21 cellular contexts compared by ENCODE assay signal in genomic region chr6:13297391-13297790, GRCh38.
"Had no signal": no experiment of that assay in that cellular context is flagged by ENCODE, and none has a peak within 500 bp of the region (broad histone marks: within the 10 kb centered on the region; RNA-seq: fewer than 3 reads in every experiment).

No MANE protein-coding gene starts in this region.

- H2AFZ ChIP-seq: parathyroid adenoma had no signal

- H3K4me1 ChIP-seq: right lobe of liver, uterus had no signal

- H3K36me3 ChIP-seq: uterus had no signal

- H3K9ac ChIP-seq: parathyroid adenoma had no signal

- H3K9me3 Mint-ChIP-seq: naive thymus-derived CD8-positive, alpha-beta T cell; stimulated activated memory B cell treated with anti-CD40 and anti-IgM and Interleukin-4, amounts not matched to agents 10 μg/mL and 1 μg/mL and 100 μg/mL, for 72 hours; stimulated activated naive CD8-positive, alpha-beta T cell treated with anti-CD3 and anti-CD28 coated beads, Interleukin-15, amount 100 ng/mL, for 72 hours; type B pancreatic cell had no signal

- H3K27me3 Mint-ChIP-seq: naive thymus-derived CD8-positive, alpha-beta T cell; stimulated activated memory B cell treated with anti-CD40 and anti-IgM and Interleukin-4, amounts not matched to agents 10 μg/mL and 1 μg/mL and 100 μg/mL, for 72 hours; stimulated activated naive CD8-positive, alpha-beta T cell treated with anti-CD3 and anti-CD28 coated beads, Interleukin-15, amount 100 ng/mL, for 72 hours; type B pancreatic cell had no signal

- H3K9me3 ChIP-seq: left ventricle myocardium inferior, psoas muscle, right lobe of liver, tibial nerve, uterus had no signal

- H3K4me3 ChIP-seq: left ventricle myocardium inferior, lung, psoas muscle, right lobe of liver, smooth muscle cell, tibial nerve, uterus had no signal

- H3K4me2 ChIP-seq: smooth muscle cell had no signal

- H3K27me3 ChIP-seq: right lobe of liver, tibial nerve, uterus had no signal

- DNase-seq: hypothalamus; immature natural killer cell; left ventricle myocardium inferior; naive thymus-derived CD8-positive, alpha-beta T cell; nucleus accumbens; psoas muscle; stimulated activated CD4-positive, alpha-beta T cell treated with anti-CD3 and anti-CD28 coated beads, Interleukin-1b, Interleukin-23, amount 100 ng/mL, for 48 hours; stimulated activated CD4-positive, alpha-beta T cell treated with anti-CD3 and anti-CD28 coated beads, Interleukin-2, amount 100 ng/mL, for 48 hours; stimulated activated CD4-positive, alpha-beta T cell treated with anti-CD3 and anti-CD28 coated beads, Interleukin-4, amount 100 ng/mL, for 4 hours; stimulated activated CD8-positive, alpha-beta memory T cell treated with anti-CD3 and anti-CD28 coated beads, Interleukin-4, amount 100 ng/mL, for 48 hours; stimulated activated naive CD4-positive, alpha-beta T cell treated with Interleukin-2 at 50 U/mL for 16 hours; stimulated activated naive CD8-positive, alpha-beta T cell treated with anti-CD3 and anti-CD28 coated beads, Interleukin-15, amount 100 ng/mL, for 72 hours; substantia nigra; uterus had no signal

- H3K79me2 ChIP-seq: parathyroid adenoma had no signal

- H3K27ac Mint-ChIP-seq: type B pancreatic cell had no signal

- H3K27ac ChIP-seq: left ventricle myocardium inferior, parathyroid adenoma, psoas muscle, right lobe of liver, tibial nerve, uterus had no signal

- ATAC-seq: naive thymus-derived CD8-positive, alpha-beta T cell; psoas muscle; right lobe of liver; stimulated activated naive CD8-positive, alpha-beta T cell treated with anti-CD3 and anti-CD28 coated beads, Interleukin-15, amount 100 ng/mL, for 72 hours had no signal

- H3K4me3 Mint-ChIP-seq: immature natural killer cell; naive thymus-derived CD8-positive, alpha-beta T cell; stimulated activated memory B cell treated with anti-CD40 and anti-IgM and Interleukin-4, amounts not matched to agents 10 μg/mL and 1 μg/mL and 100 μg/mL, for 72 hours; stimulated activated naive CD8-positive, alpha-beta T cell treated with anti-CD3 and anti-CD28 coated beads, Interleukin-15, amount 100 ng/mL, for 72 hours; type B pancreatic cell had no signal
